8 cellular contexts compared by ENCODE assay signal in genomic region chr12:96108321-96108720, GRCh38.
A peak's percentile ranks its signal among the peaks of the same experiment; 100 is the strongest.
DNase-seq lines count a peak whose midpoint lies in the region; ATAC-seq, FAIRE-seq and TF ChIP-seq lines count a peak whose summit lies in the region.

No MANE protein-coding gene starts in this region.

- intact Hi-C loops in right cardiac atrium (cut with DNase I), result no loop called here
- intact Hi-C loops in testis (cut with DNase I; ENCODE audit: low total_unique reads), result loop anchor here (10.0 kb wide), 1 partner anchor 484 kb away; no protein-coding TSS in a partner anchor

- TF ChIP-seq POLR2A in testis (IDR thresholded peaks at IDR 0.05) (no peak), GM12891 (IDR thresholded peaks at IDR 0.05; ENCODE audit: low read depth, low read length) (no peak)

- no peaks in the 10 kb centered on the region for H3K36me3 ChIP-seq in testis (ENCODE audit: low read depth, missing control alignments)

- no peaks in the 10 kb centered on the region for H3K4me1 ChIP-seq in right cardiac atrium (ENCODE audit: control insufficient read depth, insufficient read depth, low read length)
- H3K4me1 ChIP-seq in testis, result no peaks in the 10 kb centered on the region

- H3K9me3 ChIP-seq in right cardiac atrium (ENCODE audit: control insufficient read depth, low read length), result no peaks in the 10 kb centered on the region
- H3K9me3 ChIP-seq in testis, result no peaks in the 10 kb centered on the region

- peak; percentile 7 for DNase-seq in M059J (ENCODE audit: low read depth)
- peak; percentile 6 for DNase-seq in activated T-cell treated with anti-CD3 and anti-CD28 coated beads for 24 hours (ENCODE audit: low read depth)
- peak; percentile 62 to 78 (median 74) for DNase-seq in right cardiac atrium
- DNase-seq in stimulated activated CD4-positive, alpha-beta T cell treated with anti-CD3 and anti-CD28 coated beads, Interleukin-4, amount 100 ng/mL, for 24 hours, result peak; percentile 18
- DNase-seq in HCEC 1CT, result no peak
- no peak for DNase-seq in testis
- no peak for DNase-seq in GM12891 (ENCODE audit: insufficient read length, low spot score)

- 36% methylated on average over 11 of the region's 11 CpGs for WGBS in right cardiac atrium
- WGBS in testis, 2 donors, result 45 to 52% methylated on average over 10 to 11 of the region's 11 CpGs

- H3K27ac ChIP-seq in right cardiac atrium (ENCODE audit: low read length) (peak overlapping the region; percentile 89), testis (peak overlapping the region in 1 of 2 donors; percentile 45)

- no peak for FAIRE-seq in GM12891 (lab: Jason Lieb, UNC)

- TF ChIP-seq CTCF in testis (IDR thresholded peaks at IDR 0.05), result no peak

- H3K4me3 ChIP-seq in right cardiac atrium (ENCODE audit: low read length) (no peak overlapping the region), testis (peak overlapping the region in 1 of 2 donors; percentile 39)

- ATAC-seq in right cardiac atrium (peak; percentile 89 to 95), GM18502 (IDR thresholded peaks at IDR 0.05; ENCODE audit: poor library complexity, unreplicated experiment) (no peak)

- H3K27me3 ChIP-seq in right cardiac atrium (ENCODE audit: control insufficient read depth, insufficient read depth) (no peaks in the 10 kb centered on the region), testis (no peaks in the 10 kb centered on the region)

TF ChIP-seq in GM12891, 5 proteins besides CTCF, POLR2A, EP300 and RAD21:
- no peak for TF ChIP-seq POLR2AphosphoS5 (IDR thresholded peaks at IDR 0.05; ENCODE audit: low read depth, low read length)
- no peak for TF ChIP-seq PAX5 (IDR thresholded peaks at IDR 0.05; ENCODE audit: insufficient read depth, low read length, severe bottlenecking)
- TF ChIP-seq POU2F2 (IDR thresholded peaks at IDR 0.05; ENCODE audit: low read depth, low read length), result no peak
- TF ChIP-seq SPI1 (IDR thresholded peaks at IDR 0.05; ENCODE audit: low read depth, low read length), result no peak
- no peak for TF ChIP-seq TAF1 (IDR thresholded peaks at IDR 0.05; ENCODE audit: low read depth, low read length)

Comparison
In these comparisons a context has a peak if more than half of its experiments do, and no peak if none do; other contexts are left out.
1. DNase-seq: peak in M059J (single experiment), activated T-cell treated with anti-CD3 and anti-CD28 coated beads for 24 hours (single experiment), right cardiac atrium (3 of 3) and stimulated activated CD4-positive, alpha-beta T cell treated with anti-CD3 and anti-CD28 coated beads, Interleukin-4, amount 100 ng/mL, for 24 hours (single experiment); none in HCEC 1CT (single experiment), testis (single experiment) and GM12891 (single experiment).